In genomic region chr14:87908591-87908990, GRCh38 we compare ENCODE assay signal across 22 cellular contexts.
"Had no signal": no experiment of that assay in that cellular context is flagged by ENCODE, and none has a peak within 500 bp of the region (broad histone marks: within the 10 kb centered on the region; RNA-seq: fewer than 3 reads in every experiment).

No MANE protein-coding gene starts in this region.

- H3K27ac ChIP-seq: coronary artery, dorsolateral prefrontal cortex, left ventricle myocardium inferior, lower lobe of right lung, parathyroid adenoma, prostate gland, right lobe of liver, suprapubic skin, tibial artery, upper lobe of left lung, uterus had no signal

- H3K36me3 ChIP-seq: left ventricle myocardium inferior, lower lobe of right lung, prostate gland, right lobe of liver, suprapubic skin, tibial artery, upper lobe of left lung, uterus had no signal

- H3K27me3 ChIP-seq: right lobe of liver, suprapubic skin, tibial artery, upper lobe of left lung, uterus had no signal

- DNase-seq: dorsolateral prefrontal cortex; effector CD8-positive, alpha-beta T cell; islet precursor cell; left ventricle myocardium inferior; lower lobe of right lung; mesenchymal stem cell; midbrain; occipital lobe; retina; right lobe of liver; stimulated activated CD4-positive, alpha-beta T cell treated with anti-CD3 and anti-CD28 coated beads, Interleukin-4, amount 100 ng/mL, for 1 hour; stimulated activated CD8-positive, alpha-beta memory T cell treated with anti-CD3 and anti-CD28 coated beads, Interleukin-4, amount 100 ng/mL, for 48 hours; stimulated activated naive CD8-positive, alpha-beta T cell treated with anti-CD3 and anti-CD28 coated beads, Interleukin-15, Interleukin-2, amounts not matched to agents 100 U/mL and 50 U/mL, for 24 hours; tibial artery; upper lobe of left lung; uterus had no signal

- H3K9me3 ChIP-seq: prostate gland, right lobe of liver, uterus had no signal

- H3K4me3 ChIP-seq: coronary artery, dorsolateral prefrontal cortex, left ventricle myocardium inferior, lower lobe of right lung, prostate gland, right lobe of liver, suprapubic skin, tibial artery, upper lobe of left lung, uterus had no signal

- H3K4me1 ChIP-seq: left ventricle myocardium inferior, lower lobe of right lung, parathyroid adenoma, prostate gland, right lobe of liver, suprapubic skin, tibial artery, upper lobe of left lung, uterus had no signal

- ATAC-seq: lower lobe of right lung; natural killer cell treated with Interleukin-12 subunit alpha and Interleukin-12 subunit beta and Interleukin-15 and Interleukin-18, amount 100 ng/mL, for 72 hours; right lobe of liver; stimulated activated effector memory CD8-positive, alpha-beta T cell treated with anti-CD3 and anti-CD28 coated beads, Interleukin-12 subunit alpha, Interleukin-12 subunit beta, amount 100 ng/mL, for 72 hours; stimulated activated naive CD8-positive, alpha-beta T cell treated with anti-CD3 and anti-CD28 coated beads, Interleukin-15, Interleukin-2, amounts not matched to agents 100 U/mL and 50 U/mL, for 24 hours had no signal
